8 cellular contexts compared by ENCODE assay signal in genomic region chr12:29782285-29782820, GRCh38. TPM values are rescaled to one million over a fixed set of nuclear protein-coding genes. Genes with fewer than 3 reads are reported as not detected.
DNase-seq lines count a peak whose midpoint lies in the region; ATAC-seq and TF ChIP-seq lines count a peak whose summit lies in the region.

No MANE protein-coding gene starts in this region.

- H3K27ac Mint-ChIP-seq in T-helper 1 cell treated with Interleukin-12 subunit alpha and Interleukin-12 subunit beta and Interleukin-4 antibody, amounts not matched to agents 30 μg/mL and 1 μg/mL, for 36 hours = peak overlapping the region; percentile 20
- H3K27ac Mint-ChIP-seq in Calu3 (ENCODE audit: unreplicated experiment) = no peak overlapping the region

- H3K4me1 ChIP-seq in cardiac muscle cell (ENCODE audit: low read depth) (peaks cover 6% of the 10 kb centered on the region), prostate gland (replicated peaks) (no peaks in the 10 kb centered on the region)

- H3K27ac ChIP-seq in cardiac muscle cell (peak overlapping the region; percentile 12), prostate gland (peak overlapping the region; percentile 58 to 66)

- 5% methylated on average over 16 of the region's 16 CpGs for WGBS in prostate gland

- peak; percentile 68 for ATAC-seq in HG03520 (IDR thresholded peaks at IDR 0.05; ENCODE audit: unreplicated experiment)

- H3K4me3 ChIP-seq in cardiac muscle cell (peak overlapping the region; percentile 90), prostate gland (peak overlapping the region; percentile 60 to 62)

- DNase-seq in DMS53 (lab: John Stamatoyannopoulos, UW) (peak; percentile 98), GM20000 (ENCODE audit: low spot score) (peak; percentile 50), cardiac muscle cell (ENCODE audit: low read depth in 1 of 2, low spot score in 1 of 2) (peak; percentile 42 to 78), prostate gland (ENCODE audit: low spot score) (peak; percentile 11), amniotic stem cell (lab: John Stamatoyannopoulos, UW) (no peak), Calu3 (no peak)

- intact Hi-C loops in prostate gland (cut with DNase I) (loop anchor here (2.0 to 10.0 kb wide), 3 partner anchors 48 to 912 kb away; partner anchors contain the start of gene IPO8), Calu3 (cut with micrococcal nuclease; ENCODE audit: unreplicated experiment) (no loop called here)

- H3K27me3 Mint-ChIP-seq in T-helper 1 cell treated with Interleukin-12 subunit alpha and Interleukin-12 subunit beta and Interleukin-4 antibody, amounts not matched to agents 30 μg/mL and 1 μg/mL, for 36 hours (ENCODE audit: low read depth) = peaks cover 58% of the 10 kb centered on the region
- peaks cover 21% of the 10 kb centered on the region for H3K27me3 Mint-ChIP-seq in Calu3 (ENCODE audit: unreplicated experiment)

- TF ChIP-seq CTCF in GM20000 (IDR thresholded peaks at IDR 0.05; ENCODE audit: extremely low read depth, missing control alignments) (no peak), cardiac muscle cell (IDR thresholded peaks at IDR 0.05; ENCODE audit: low read depth, low read length) (no peak), prostate gland (IDR thresholded peaks at IDR 0.05) (no peak), Calu3 (IDR thresholded peaks at IDR 0.05; ENCODE audit: unreplicated experiment) (no peak)

- H3K9me3 Mint-ChIP-seq in T-helper 1 cell treated with Interleukin-12 subunit alpha and Interleukin-12 subunit beta and Interleukin-4 antibody, amounts not matched to agents 30 μg/mL and 1 μg/mL, for 36 hours = no peaks in the 10 kb centered on the region
- no peaks in the 10 kb centered on the region for H3K9me3 Mint-ChIP-seq in Calu3 (ENCODE audit: low read depth, unreplicated experiment)

- H3K9me3 ChIP-seq in cardiac muscle cell (ENCODE audit: low read depth) (no peaks in the 10 kb centered on the region), prostate gland (no peaks in the 10 kb centered on the region)

- peaks cover 11% of the 10 kb centered on the region for H3K4me1 Mint-ChIP-seq in T-helper 1 cell treated with Interleukin-12 subunit alpha and Interleukin-12 subunit beta and Interleukin-4 antibody, amounts not matched to agents 30 μg/mL and 1 μg/mL, for 36 hours (ENCODE audit: low read depth)
- no peaks in the 10 kb centered on the region for H3K4me1 Mint-ChIP-seq in Calu3 (ENCODE audit: low read depth, unreplicated experiment)

- no TSS peak for BruUV-seq in Calu3 (replicated peaks; lab: Mats Ljungman, UMichigan)

- H3K27me3 ChIP-seq in cardiac muscle cell (no peaks in the 10 kb centered on the region), prostate gland (replicated peaks; ENCODE audit: insufficient read depth) (no peaks in the 10 kb centered on the region)

- CTCF ChIA-PET in Calu3 (lab: Charles Lee) = no interaction called here

- H3K4me3 Mint-ChIP-seq in T-helper 1 cell treated with Interleukin-12 subunit alpha and Interleukin-12 subunit beta and Interleukin-4 antibody, amounts not matched to agents 30 μg/mL and 1 μg/mL, for 36 hours = peak overlapping the region; percentile 46
- no peak overlapping the region for H3K4me3 Mint-ChIP-seq in Calu3 (ENCODE audit: low read depth, unreplicated experiment)

- no peaks in the 10 kb centered on the region for H3K36me3 Mint-ChIP-seq in T-helper 1 cell treated with Interleukin-12 subunit alpha and Interleukin-12 subunit beta and Interleukin-4 antibody, amounts not matched to agents 30 μg/mL and 1 μg/mL, for 36 hours (ENCODE audit: low read depth)
- peaks cover 6% of the 10 kb centered on the region for H3K36me3 Mint-ChIP-seq in Calu3 (ENCODE audit: insufficient read depth, unreplicated experiment)

- H3K36me3 ChIP-seq in cardiac muscle cell (no peaks in the 10 kb centered on the region), prostate gland (no peaks in the 10 kb centered on the region)

- no peak for TF ChIP-seq POLR2A in prostate gland (IDR thresholded peaks at IDR 0.05)

RNA-seq across cellular contexts. Expression of gene TMTC1, which starts 1.4 kb away (rescaled TPM):
- total RNA-seq in cardiac muscle cell (25.3 and 30.3 TPM in 2 replicates), prostate gland (10 to 100 TPM; 12.9 to 25.2 TPM), Calu3 (2022) (0.17 and 0.24 TPM in 2 replicates)
- polyA plus RNA-seq in cardiac muscle cell = 16.0 and 17.4 TPM in 2 replicates

Comparison
In these comparisons a context has a peak if more than half of its experiments do, and no peak if none do; other contexts are left out.
1. DNase-seq: peak in DMS53 (single experiment), GM20000 (single experiment), cardiac muscle cell (2 of 2) and prostate gland (single experiment); none in amniotic stem cell (single experiment) and Calu3 (single experiment).
2. RNA of gene TMTC1, which starts 1.4 kb away (total RNA-seq): 25.3 to 30.3 TPM in cardiac muscle cell and 12.9 to 25.2 TPM in prostate gland; 0.17 to 0.24 TPM in Calu3; every median in the first group is over 10 times any median in the second.